ENCODE assay signal across 9 cellular contexts in the genomic region with DNA sequence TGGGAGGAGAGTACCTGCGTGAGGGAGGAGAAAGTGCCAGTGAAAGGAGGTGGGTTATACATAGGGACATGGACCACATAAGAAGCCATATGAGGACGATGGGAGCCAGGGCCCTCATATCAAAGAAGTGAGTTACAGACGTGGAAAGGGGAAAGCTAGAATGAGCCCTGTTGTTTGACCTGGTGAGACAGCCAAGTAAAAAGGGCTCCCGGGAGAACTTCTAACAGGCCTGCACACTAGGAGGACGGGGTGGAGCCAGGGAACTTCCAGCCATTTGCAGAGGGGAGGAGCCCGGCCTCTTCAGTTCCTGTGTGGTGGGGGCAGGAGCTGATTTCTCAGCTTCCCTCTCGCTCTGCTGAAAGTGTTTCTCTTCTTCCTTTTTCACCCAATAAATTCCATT.
A peak's percentile ranks its signal among the peaks of the same experiment; 100 is the strongest.
DNase-seq lines count a peak whose midpoint lies in the region; TF ChIP-seq lines count a peak whose summit lies in the region.
"Had no signal": no experiment of that assay in that cellular context is flagged by ENCODE, and none has a peak within 500 bp of the region (broad histone marks: within the 10 kb centered on the region; RNA-seq: fewer than 3 reads in every experiment).

No MANE protein-coding gene starts in this region.

- no peaks in the 10 kb centered on the region for H3K36me3 Mint-ChIP-seq in osteocyte (ENCODE audit: unreplicated experiment)

- peak; percentile 23 to 32 for DNase-seq in activated CD4-positive, alpha-beta T cell treated with anti-CD3 and anti-CD28 coated beads, Interleukin-2, amount 50 U/mL, for 48 hours
- no peak for DNase-seq in activated CD4-positive, alpha-beta T cell treated with anti-CD3 and anti-CD28 coated beads, Interleukin-2, amount 50 U/mL, for 1 hour
- DNase-seq in NCI-H146 (lab: John Stamatoyannopoulos, UW) (peak; percentile 21), choroid plexus epithelial cell (ENCODE audit: low read depth) (peak; percentile 41), osteocyte (ENCODE audit: extremely low spot score, unreplicated experiment) (peak; percentile 71), AG08396 (ENCODE audit: low spot score) (no peak), medulla oblongata (ENCODE audit: extremely low spot score) (no peak), NCI-H1417 treated with DMSO at 0.1 percent for 48 hours (lab: John Stamatoyannopoulos, UW) (no peak)
- DNase-seq: NCI-H1436 had no signal

- no peak overlapping the region for H3K4me3 Mint-ChIP-seq in osteocyte (ENCODE audit: unreplicated experiment)

- H3K27ac Mint-ChIP-seq in osteocyte (ENCODE audit: unreplicated experiment): no peak overlapping the region

- H3K4me3 ChIP-seq in choroid plexus epithelial cell (ENCODE audit: low read depth, low read length): no peak overlapping the region

- peaks cover 3% of the 10 kb centered on the region for H3K27me3 Mint-ChIP-seq in osteocyte (ENCODE audit: unreplicated experiment)

- no peaks in the 10 kb centered on the region for H3K9me3 Mint-ChIP-seq in osteocyte (ENCODE audit: unreplicated experiment)

- TF ChIP-seq CTCF in choroid plexus epithelial cell (conservative IDR thresholded peaks at IDR 0.05; ENCODE audit: low read depth, low read length): no peak
- no peak for TF ChIP-seq CTCF in osteocyte (IDR thresholded peaks at IDR 0.05)

- no peaks in the 10 kb centered on the region for H3K4me1 Mint-ChIP-seq in osteocyte (ENCODE audit: unreplicated experiment)

Comparison
In these comparisons a context has a peak if more than half of its experiments do, and no peak if none do; other contexts are left out.
1. DNase-seq: peak in activated CD4-positive, alpha-beta T cell treated with anti-CD3 and anti-CD28 coated beads, Interleukin-2, amount 50 U/mL, for 48 hours (2 of 2), NCI-H146 (single experiment), choroid plexus epithelial cell (single experiment) and osteocyte (single experiment); none in activated CD4-positive, alpha-beta T cell treated with anti-CD3 and anti-CD28 coated beads, Interleukin-2, amount 50 U/mL, for 1 hour (single experiment), AG08396 (single experiment), medulla oblongata (single experiment) and NCI-H1417 treated with DMSO at 0.1 percent for 48 hours (single experiment).